ENCODE assay signal across 23 cellular contexts in genomic region chr4:77169496-77169895, GRCh38. TPM values are rescaled to one million over a fixed set of nuclear protein-coding genes. Genes with fewer than 3 reads are reported as not detected.
DNase-seq lines count a peak whose midpoint lies in the region; ATAC-seq and TF ChIP-seq lines count a peak whose summit lies in the region.
"Had no signal": no experiment of that assay in that cellular context is flagged by ENCODE, and none has a peak within 500 bp of the region (broad histone marks: within the 10 kb centered on the region; RNA-seq: fewer than 3 reads in every experiment).

No MANE protein-coding gene starts in this region.

- no peaks in the 10 kb centered on the region for H3K9me3 ChIP-seq in ascending aorta
- H3K9me3 ChIP-seq: heart left ventricle, ovary, transverse colon had no signal

- no peak overlapping the region for H3K27ac ChIP-seq in ascending aorta
- H3K27ac ChIP-seq: ovary, transverse colon had no signal

- peaks cover 67% of the 10 kb centered on the region for H3K36me3 Mint-ChIP-seq in nephron progenitor cell (ENCODE audit: low read depth)

- no peaks in the 10 kb centered on the region for H3K27me3 ChIP-seq in ascending aorta
- H3K27me3 ChIP-seq: heart left ventricle, ovary, transverse colon had no signal

- peaks cover 44 to 56% of the 10 kb centered on the region in 2 donors for H3K36me3 ChIP-seq in ascending aorta
- H3K36me3 ChIP-seq: ovary had no signal

- no peak for TF ChIP-seq CTCF in fibroblast of mammary gland (conservative IDR thresholded peaks at IDR 0.05; ENCODE audit: control insufficient read depth, insufficient read depth, low read depth, low read length)
- no peak for TF ChIP-seq CTCF in nephron progenitor cell (IDR thresholded peaks at IDR 0.05)
- TF ChIP-seq CTCF in ascending aorta (IDR thresholded peaks at IDR 0.05), result no peak

- H3K27me3 Mint-ChIP-seq in nephron progenitor cell (ENCODE audit: low read depth, poor library complexity), result peaks cover 3% of the 10 kb centered on the region
- H3K27me3 Mint-ChIP-seq: activated T-cell treated with anti-CD3 and anti-CD28 coated beads, Interleukin-2, amount 50 U/mL, for 24 hours; CD8-positive, alpha-beta memory T cell; effector memory CD8-positive, alpha-beta T cell; stimulated activated naive CD8-positive, alpha-beta T cell treated with anti-CD3 and anti-CD28 coated beads, Interleukin-15, Interleukin-2, amounts not matched to agents 100 ng/mL and 50 ng/mL, for 24 hours had no signal

- H3K4me3 ChIP-seq in fibroblast of mammary gland (ENCODE audit: control insufficient read depth, low read depth, low read length), result no peak overlapping the region
- H3K4me3 ChIP-seq in ascending aorta, result no peak overlapping the region
- H3K4me3 ChIP-seq: heart left ventricle, ovary, transverse colon had no signal

- no peaks in the 10 kb centered on the region for H3K4me1 ChIP-seq in ascending aorta
- H3K4me1 ChIP-seq: transverse colon had no signal

- H3K4me1 Mint-ChIP-seq in nephron progenitor cell, result peaks cover 23% of the 10 kb centered on the region

- no peak for ATAC-seq in left lobe of liver
- ATAC-seq: activated CD8-positive, alpha-beta T cell treated with anti-CD3 and anti-CD28 coated beads, Interleukin-2, amount 10 ng/mL, durations not matched to agents 7 days and 5 days; effector memory CD8-positive, alpha-beta T cell; SK-N-SH treated with all-trans-retinoic acid at 6 μM for 48 hours had no signal

- peak; percentile 80 for DNase-seq in D341Med (ENCODE audit: low spot score)
- peak; percentile 97 for DNase-seq in NCI-H82 (lab: John Stamatoyannopoulos, UW)
- peak; percentile 30 for DNase-seq in fibroblast of mammary gland (ENCODE audit: low read depth)
- DNase-seq in nephron progenitor cell, result no peak
- no peak for DNase-seq in ascending aorta (ENCODE audit: low spot score in 2 of 2)
- no peak for DNase-seq in NCI-H2227 (lab: John Stamatoyannopoulos, UW; ENCODE audit: unreplicated experiment)
- DNase-seq in 8988T, result no peak
- DNase-seq in left lobe of liver (ENCODE audit: low spot score), result no peak
- DNase-seq: activated CD4-positive, CD25-positive, alpha-beta regulatory T cell; activated CD8-positive, alpha-beta T cell treated with anti-CD3 and anti-CD28 coated beads, Interleukin-2, amount 10 ng/mL, durations not matched to agents 7 days and 5 days; activated naive CD4-positive, alpha-beta T cell treated with Interleukin-2 at 50 U/mL for 16 hours; activated T-cell treated with anti-CD3 and anti-CD28 coated beads, Interleukin-2, amount 50 U/mL, for 24 hours; CD8-positive, alpha-beta memory T cell; DND-41; effector memory CD8-positive, alpha-beta T cell; heart left ventricle; KG1; NCI-H187 treated with DMSO at 0.1 percent for 48 hours; ovary; stimulated activated CD4-positive, alpha-beta T cell treated with anti-CD3 and anti-CD28 coated beads, Interleukin-2, amount 100 ng/mL, for 24 hours; transverse colon had no signal

- H3K9me3 Mint-ChIP-seq in nephron progenitor cell, result no peaks in the 10 kb centered on the region
- H3K9me3 Mint-ChIP-seq: activated T-cell treated with anti-CD3 and anti-CD28 coated beads, Interleukin-2, amount 50 U/mL, for 24 hours; CD8-positive, alpha-beta memory T cell; effector memory CD8-positive, alpha-beta T cell; stimulated activated naive CD8-positive, alpha-beta T cell treated with anti-CD3 and anti-CD28 coated beads, Interleukin-15, Interleukin-2, amounts not matched to agents 100 ng/mL and 50 ng/mL, for 24 hours had no signal

- H3K27ac Mint-ChIP-seq in nephron progenitor cell, result peak overlapping the region; percentile 58
- H3K27ac Mint-ChIP-seq: activated CD8-positive, alpha-beta T cell treated with anti-CD3 and anti-CD28 coated beads, Interleukin-2, amount 10 ng/mL, durations not matched to agents 7 days and 5 days; activated T-cell treated with anti-CD3 and anti-CD28 coated beads, Interleukin-2, amount 50 U/mL, for 24 hours; effector memory CD8-positive, alpha-beta T cell; stimulated activated naive CD8-positive, alpha-beta T cell treated with anti-CD3 and anti-CD28 coated beads, Interleukin-15, Interleukin-2, amounts not matched to agents 100 ng/mL and 50 ng/mL, for 24 hours had no signal

- H3K4me3 Mint-ChIP-seq in nephron progenitor cell, result no peak overlapping the region
- H3K4me3 Mint-ChIP-seq: activated CD8-positive, alpha-beta T cell treated with anti-CD3 and anti-CD28 coated beads, Interleukin-2, amount 10 ng/mL, durations not matched to agents 7 days and 5 days; activated T-cell treated with anti-CD3 and anti-CD28 coated beads, Interleukin-2, amount 50 U/mL, for 24 hours; CD8-positive, alpha-beta memory T cell; effector memory CD8-positive, alpha-beta T cell; stimulated activated naive CD8-positive, alpha-beta T cell treated with anti-CD3 and anti-CD28 coated beads, Interleukin-15, Interleukin-2, amounts not matched to agents 100 ng/mL and 50 ng/mL, for 24 hours had no signal

- intact Hi-C loops in ascending aorta (cut with DNase I), result no loop called here

RNA-seq across cellular contexts. Expression of gene CCNG2, which starts 12.5 kb away (rescaled TPM):
- total RNA-seq in ascending aorta (27.8 TPM), left lobe of liver (5.3 TPM)

Comparison
In these comparisons a context has a peak if more than half of its experiments do, and no peak if none do; other contexts are left out.
1. DNase-seq: peak in D341Med (single experiment), NCI-H82 (single experiment) and fibroblast of mammary gland (single experiment); none in nephron progenitor cell (single experiment), ascending aorta (0 of 2), NCI-H2227 (single experiment), 8988T (single experiment) and left lobe of liver (single experiment).